ENCODE assay signal across 8 cellular contexts in genomic region chr5:64767959-64768357, GRCh38. TPM values are rescaled to one million over a fixed set of nuclear protein-coding genes. Genes with fewer than 3 reads are reported as not detected.
DNase-seq lines count a peak whose midpoint lies in the region; ATAC-seq and TF ChIP-seq lines count a peak whose summit lies in the region.

No MANE protein-coding gene starts in this region.

- CTCF ChIA-PET in AG04449 (lab: Yijun Ruan, JAX) = interaction anchor here (0.9 to 12.9 kb wide), 8 partner anchors 8 to 133 kb away, joined by 3 to 96 read pairs (median 4); no protein-coding TSS in a partner anchor
- CTCF ChIA-PET in activated B cell treated with CpG ODN at 0.5 μM for 24 hours (lab: Charles Lee) = interaction anchor here (0.7 to 1.4 kb wide), 4 partner anchors 11 to 717 kb away, joined by 3 to 7 read pairs (median 4); no protein-coding TSS in a partner anchor

- peaks cover 54% of the 10 kb centered on the region for H3K79me2 ChIP-seq in fibroblast of lung (ENCODE audit: control insufficient read depth, insufficient read depth, low read length)

- H3K4me2 ChIP-seq in fibroblast of lung (ENCODE audit: extremely low read depth, insufficient read depth, low read length) = peak overlapping the region; percentile 87

- ATAC-seq in GM18909 (IDR thresholded peaks at IDR 0.05; ENCODE audit: poor library complexity, unreplicated experiment) = peak; percentile 11
- peak; percentile 9 for ATAC-seq in HG03196 (IDR thresholded peaks at IDR 0.05; ENCODE audit: unreplicated experiment)
- no peak for ATAC-seq in activated B cell treated with CpG ODN at 0.5 μM for 24 hours (ENCODE audit: low read depth)

- no peaks in the 10 kb centered on the region for H3K9me3 Mint-ChIP-seq in activated B cell treated with CpG ODN at 0.5 μM for 24 hours

- peak overlapping the region; percentile 86 for H3K9ac ChIP-seq in fibroblast of lung (ENCODE audit: insufficient read depth, low read length)

- peak overlapping the region; percentile 97 for H3K27ac ChIP-seq in fibroblast of lung (ENCODE audit: insufficient read depth, low read length)

- H3K36me3 ChIP-seq in fibroblast of lung (ENCODE audit: control insufficient read depth, insufficient read depth, low read length) = no peaks in the 10 kb centered on the region
- peaks cover 31% of the 10 kb centered on the region for H3K36me3 ChIP-seq in neuron (ENCODE audit: insufficient read depth, low read length)

- no peak for TF ChIP-seq CTCF in AG04449 (IDR thresholded peaks at IDR 0.05; ENCODE audit: insufficient read depth, low read length, missing control alignments)
- TF ChIP-seq CTCF in activated B cell treated with CpG ODN at 0.5 μM for 24 hours (IDR thresholded peaks at IDR 0.05) = no peak
- no peak for TF ChIP-seq CTCF in fibroblast of lung (conservative IDR thresholded peaks at IDR 0.05 in 1 of 2, IDR thresholded peaks at IDR 0.05 in 1 of 2; ENCODE audit: low read depth in 1 of 2, low read length in 2 of 2)

- no peaks in the 10 kb centered on the region for H3K27me3 Mint-ChIP-seq in activated B cell treated with CpG ODN at 0.5 μM for 24 hours

- intact Hi-C loops in activated B cell treated with CpG ODN at 0.5 μM for 24 hours (cut with micrococcal nuclease) = loop anchor here (1.0 to 10.0 kb wide), 5 partner anchors 267 to 1377 kb away; partner anchors contain the start of genes CENPK, PPWD1, SREK1 and TRIM23

- peak overlapping the region; percentile 99 for H3K27ac Mint-ChIP-seq in activated B cell treated with CpG ODN at 0.5 μM for 24 hours

- no peaks in the 10 kb centered on the region for H3K9me3 ChIP-seq in fibroblast of lung (ENCODE audit: control insufficient read depth, insufficient read depth, low read depth, low read length)
- no peaks in the 10 kb centered on the region for H3K9me3 ChIP-seq in neuron (ENCODE audit: low read length)

- H3K36me3 Mint-ChIP-seq in activated B cell treated with CpG ODN at 0.5 μM for 24 hours (ENCODE audit: low read depth) = peaks cover 27% of the 10 kb centered on the region

- H3K27me3 ChIP-seq in fibroblast of lung (ENCODE audit: control insufficient read depth, insufficient read depth, low read length) (no peaks in the 10 kb centered on the region), neuron (ENCODE audit: insufficient read depth, low read length) (no peaks in the 10 kb centered on the region)

- POLR2A ChIA-PET in AG04449 (lab: Yijun Ruan, JAX) = interaction anchor here (0.6 kb wide), 1 partner anchor 19 kb away, joined by 3 read pairs; no protein-coding TSS in a partner anchor
- POLR2A ChIA-PET in activated B cell treated with CpG ODN at 0.5 μM for 24 hours (lab: Charles Lee) = interaction anchor here (0.7 to 1.5 kb wide), 3 partner anchors 41 to 795 kb away, joined by 3 to 7 read pairs (median 6); partner anchors contain the start of genes CENPK and PPWD1

- no peaks in the 10 kb centered on the region for H4K20me1 ChIP-seq in fibroblast of lung (ENCODE audit: control insufficient read depth, extremely low read depth, insufficient read depth, low read length)

- H3K4me3 Mint-ChIP-seq in activated B cell treated with CpG ODN at 0.5 μM for 24 hours = peak overlapping the region; percentile 100

- peak overlapping the region; percentile 48 for H2AFZ ChIP-seq in fibroblast of lung (ENCODE audit: low read length)
- H2AFZ ChIP-seq in neuron (ENCODE audit: low read depth, low read length) = peak overlapping the region; percentile 41

- H3K4me1 ChIP-seq in fibroblast of lung (ENCODE audit: control insufficient read depth, extremely low read depth, insufficient read depth, low read length) = peaks cover 9% of the 10 kb centered on the region
- peaks cover 20% of the 10 kb centered on the region for H3K4me1 ChIP-seq in neuron (ENCODE audit: insufficient read depth, low read length)

- H3K4me3 ChIP-seq in AG04449 (ENCODE audit: low read depth, low read length) (peak overlapping the region; percentile 92), fibroblast of lung (replicated peaks in 1 of 4; ENCODE audit: control extremely low read depth in 1 of 4, insufficient read depth in 1 of 4, low read depth in 3 of 4, low read length in 4 of 4) (peak overlapping the region; percentile 87 to 99 (median 91)), neuron (ENCODE audit: low read length) (peak overlapping the region; percentile 90)

- DNase-seq in AG04449 (ENCODE audit: low read depth, low spot score) (no peak), activated B cell treated with CpG ODN at 0.5 μM for 24 hours (peak; percentile 15), fibroblast of lung (ENCODE audit: low read depth in 2 of 2) (peak; percentile 32 to 59), NCI-H1694 (lab: John Stamatoyannopoulos, UW) (no peak), H4 (ENCODE audit: low spot score) (no peak)

- H3K4me1 Mint-ChIP-seq in activated B cell treated with CpG ODN at 0.5 μM for 24 hours = peaks cover 55% of the 10 kb centered on the region

RNA-seq across cellular contexts. Expression of gene SREK1IP1, which starts 0.5 kb away (rescaled TPM):
- total RNA-seq in activated B cell treated with CpG ODN at 0.5 μM for 24 hours = 21.7 and 22.2 TPM in 2 replicates
- total RNA-seq in fibroblast of lung = 9.5 and 13.5 TPM in 2 replicates
- polyA plus RNA-seq in fibroblast of lung = 6.5 and 6.9 TPM in 2 replicates
- 10.0 and 10.1 TPM in 2 replicates for polyA plus RNA-seq in fibroblast of lung (2012)
- 1.7 and 1.8 TPM in 2 replicates for polyA minus RNA-seq in fibroblast of lung (ENCODE audit: low replicate concordance)
- total RNA-seq in H4 (2014; rRNA removed; shearing (Covaris generic)) = 6.1 and 6.8 TPM in 2 replicates

RNA-seq across cellular contexts. Expression of gene CWC27, which starts 0.8 kb away (rescaled TPM):
- total RNA-seq in activated B cell treated with CpG ODN at 0.5 μM for 24 hours = 28.9 and 29.2 TPM in 2 replicates
- 16.9 and 17.3 TPM in 2 replicates for total RNA-seq in fibroblast of lung
- 37.2 and 37.5 TPM in 2 replicates for polyA plus RNA-seq in fibroblast of lung
- polyA plus RNA-seq in fibroblast of lung (2012) = 29.5 TPM in 2 replicates
- 9.0 and 11.6 TPM in 2 replicates for polyA minus RNA-seq in fibroblast of lung (ENCODE audit: low replicate concordance)
- total RNA-seq in H4 (2014; rRNA removed; shearing (Covaris generic)) = 11.2 and 24.4 TPM in 2 replicates

Comparison
In these comparisons a context has a peak if more than half of its experiments do, and no peak if none do; other contexts are left out.
1. DNase-seq: peak in activated B cell treated with CpG ODN at 0.5 μM for 24 hours (single experiment) and fibroblast of lung (2 of 2); none in AG04449 (single experiment), NCI-H1694 (single experiment) and H4 (single experiment).
2. Peak in every context shown above with its lines, with median percentiles within 50 percentile points of each other: H3K4me3 ChIP-seq.